8 cellular contexts compared by ENCODE assay signal in genomic region chr7:151518781-151519044, GRCh38. TPM values are rescaled to one million over a fixed set of nuclear protein-coding genes. Genes with fewer than 3 reads are reported as not detected.
A peak's percentile ranks its signal among the peaks of the same experiment; 100 is the strongest.
DNase-seq lines count a peak whose midpoint lies in the region; ATAC-seq and TF ChIP-seq lines count a peak whose summit lies in the region.

No MANE protein-coding gene starts in this region.

- no peak for DNase-seq in right atrium auricular region (ENCODE audit: low spot score)
- no peak for DNase-seq in Right ventricle myocardium superior
- DNase-seq in brain microvascular endothelial cell, result no peak

- H3K27me3 ChIP-seq in right atrium auricular region (no peaks in the 10 kb centered on the region), brain microvascular endothelial cell (replicated peaks) (no peaks in the 10 kb centered on the region)

- intact Hi-C loops in Right ventricle myocardium superior (cut with DNase I), result no loop called here

- H3K4me1 ChIP-seq in right atrium auricular region, result peaks cover 0 to 42% of the 10 kb centered on the region in 2 donors
- peaks cover 3% of the 10 kb centered on the region for H3K4me1 ChIP-seq in mesodermal cell (ENCODE audit: control insufficient read depth, insufficient read depth, low read length, poor library complexity, severe bottlenecking)

- H3K4me3 ChIP-seq in right atrium auricular region (peak overlapping the region; percentile 82 to 98), brain microvascular endothelial cell (ENCODE audit: low read depth, low read length) (peak overlapping the region; percentile 80), mesodermal cell (ENCODE audit: extremely low read depth, insufficient read depth, low read length, poor library complexity, severe bottlenecking) (peak overlapping the region; percentile 87)

- H3K9me3 ChIP-seq in right atrium auricular region (no peaks in the 10 kb centered on the region), mesodermal cell (ENCODE audit: control insufficient read depth, low read length) (peaks cover 4% of the 10 kb centered on the region)

- H3K27ac ChIP-seq in right atrium auricular region, result peak overlapping the region; percentile 98 to 99
- peak overlapping the region; percentile 96 for H3K27ac ChIP-seq in brain microvascular endothelial cell
- peak overlapping the region; percentile 98 for H3K27ac ChIP-seq in mesodermal cell (ENCODE audit: low read depth, low read length, severe bottlenecking)

- 1% methylated on average over 9 to 11 of the region's 11 CpGs for WGBS in mesodermal cell (ENCODE audit: insufficient coverage in 2 of 2), 2 experiments

- in situ Hi-C loops in brain microvascular endothelial cell (cut with HindIII; ENCODE audit: low pct_ligation_motif_present, low sequenced_read_pairs), result no loop called here

- H3K36me3 ChIP-seq in right atrium auricular region (no peaks in the 10 kb centered on the region), brain microvascular endothelial cell (replicated peaks) (peaks cover 2% of the 10 kb centered on the region), mesodermal cell (ENCODE audit: control insufficient read depth, insufficient read depth, low read length) (peaks cover 17% of the 10 kb centered on the region)

- TF ChIP-seq CTCF in right atrium auricular region (IDR thresholded peaks at IDR 0.05), result no peak
- TF ChIP-seq CTCF in brain microvascular endothelial cell (IDR thresholded peaks at IDR 0.05; ENCODE audit: low read depth, low read length, missing control alignments), result no peak

- ATAC-seq in Right ventricle myocardium superior (ENCODE audit: poor library complexity), result no peak
- ATAC-seq in esophagus mucosa, result no peak
- no peak for ATAC-seq in HG03520 (IDR thresholded peaks at IDR 0.05; ENCODE audit: unreplicated experiment)
- ATAC-seq in HG03139 (IDR thresholded peaks at IDR 0.05; ENCODE audit: unreplicated experiment), result no peak
- no peak for ATAC-seq in GM18519 (IDR thresholded peaks at IDR 0.05; ENCODE audit: low FRiP score, unreplicated experiment)

RNA-seq across cellular contexts. Expression of gene RHEB, which starts 1.0 kb away (rescaled TPM):
- total RNA-seq in right atrium auricular region, result 100 to 1,000 TPM in 1 of 2 donors, 10 to 100 TPM in 1; 77.9 to 128 TPM
- total RNA-seq in Right ventricle myocardium superior, result 119 TPM
- 126 TPM for polyA plus RNA-seq in mesodermal cell (2013, experiment 1 of 2)
- 129 TPM for polyA plus RNA-seq in mesodermal cell (2013, experiment 2 of 2)
- 48.4 TPM for total RNA-seq in esophagus mucosa
